Comparison of ENCODE assay signal across 8 cellular contexts in genomic region chr2:131093843-131094654, GRCh38. TPM values are rescaled to one million over a fixed set of nuclear protein-coding genes. Genes with fewer than 3 reads are reported as not detected.
DNase-seq lines count a peak whose midpoint lies in the region; ATAC-seq and TF ChIP-seq lines count a peak whose summit lies in the region.
"Not testable (repeated sequence)": the region's sequence is repeated elsewhere in the genome, so short reads cannot be mapped to it uniquely, and the experiment has no call there.

No MANE protein-coding gene starts in this region.

- not testable (repeated sequence) for H3K27me3 ChIP-seq in ACC112 (ENCODE audit: insufficient read depth, low read length); HUES64 (ENCODE audit: insufficient read depth, low read length); mononuclear cell (ENCODE audit: insufficient read depth, low read length)

- not testable (repeated sequence) for DNase-seq in astrocyte of the spinal cord (ENCODE audit: low read depth, low spot score); foreskin fibroblast
- DNase-seq in stimulated activated CD4-positive, alpha-beta T cell treated with anti-CD3 and anti-CD28 coated beads, Interleukin-15, amount 100 ng/mL, for 24 hours, result peak; percentile 37

- TF ChIP-seq CTCF in VCaP (conservative IDR thresholded peaks at IDR 0.05); astrocyte of the spinal cord (IDR thresholded peaks at IDR 0.05; ENCODE audit: low read depth, low read length); foreskin fibroblast (IDR thresholded peaks at IDR 0.05; ENCODE audit: low read depth, low read length): not testable (repeated sequence)

- H2AFZ ChIP-seq in ACC112 (ENCODE audit: low read length, unreplicated experiment), result peak overlapping the region; percentile 83

- WGBS in HUES64, result 52% methylated on average over 34 of the region's 34 CpGs

- H3K9ac ChIP-seq in HUES64 (ENCODE audit: low read depth, low read length), result peak overlapping the region; percentile 100

- H3K4me1 ChIP-seq in ACC112 (ENCODE audit: control insufficient read depth, insufficient read depth, low read length, unreplicated experiment); HUES64 (ENCODE audit: insufficient read depth, low read length): not testable (repeated sequence)
- peaks cover 20% of the 10 kb centered on the region for H3K4me1 ChIP-seq in mononuclear cell (ENCODE audit: insufficient read depth, low read length)

- H3K27ac ChIP-seq in ACC112 (ENCODE audit: low read depth, low read length), result peak overlapping the region; percentile 84
- peak overlapping the region; percentile 100 for H3K27ac ChIP-seq in HUES64 (ENCODE audit: low read depth, low read length)
- peak overlapping the region; percentile 97 for H3K27ac ChIP-seq in VCaP

- H3K9me3 ChIP-seq in HUES64 (ENCODE audit: insufficient read depth, low read depth, low read length); mononuclear cell (ENCODE audit: low read depth, low read length): not testable (repeated sequence)

- peaks cover 39% of the 10 kb centered on the region for H3K79me2 ChIP-seq in ACC112 (ENCODE audit: control insufficient read depth, insufficient read depth, low read length, unreplicated experiment)

- peak overlapping the region; percentile 97 for H3K4me3 ChIP-seq in ACC112 (ENCODE audit: low read depth, low read length)
- H3K4me3 ChIP-seq in HUES64 (ENCODE audit: low read length), result peak overlapping the region; percentile 91
- peak overlapping the region; percentile 73 for H3K4me3 ChIP-seq in astrocyte of the spinal cord (ENCODE audit: low read depth, low read length)
- H3K4me3 ChIP-seq in foreskin fibroblast (ENCODE audit: low read depth in 1 of 2, low read length in 2 of 2), result peak overlapping the region; percentile 44 to 73
- H3K4me3 ChIP-seq in mononuclear cell (ENCODE audit: low read length), result peak overlapping the region; percentile 99

- in situ Hi-C loops in astrocyte of the spinal cord (cut with HindIII; ENCODE audit: low sequenced_read_pairs), result not testable (repeated sequence)

- H3K36me3 ChIP-seq in ACC112 (ENCODE audit: insufficient read depth, low read length), result not testable (repeated sequence)
- peaks cover 18% of the 10 kb centered on the region for H3K36me3 ChIP-seq in HUES64 (ENCODE audit: insufficient read depth, low read length)

- peak; percentile 3 for ATAC-seq in GM19455 (IDR thresholded peaks at IDR 0.05; ENCODE audit: unreplicated experiment)

RNA-seq across cellular contexts. Expression of gene FAM168B, which starts 0.8 kb away (rescaled TPM):
- 60.9 TPM for polyA plus RNA-seq in HUES64 (2013, experiment 1 of 2)
- polyA plus RNA-seq in HUES64 (2013, experiment 2 of 2), result 63.2 TPM
- total RNA-seq in mononuclear cell, result 68.5 TPM

RNA-seq across cellular contexts. Expression of gene PLEKHB2, which starts 11.1 kb away (rescaled TPM):
- 48.7 TPM for polyA plus RNA-seq in HUES64 (2013, experiment 1 of 2)
- polyA plus RNA-seq in HUES64 (2013, experiment 2 of 2), result 53.9 TPM
- total RNA-seq in mononuclear cell, result 105 TPM
